In the genomic region with DNA sequence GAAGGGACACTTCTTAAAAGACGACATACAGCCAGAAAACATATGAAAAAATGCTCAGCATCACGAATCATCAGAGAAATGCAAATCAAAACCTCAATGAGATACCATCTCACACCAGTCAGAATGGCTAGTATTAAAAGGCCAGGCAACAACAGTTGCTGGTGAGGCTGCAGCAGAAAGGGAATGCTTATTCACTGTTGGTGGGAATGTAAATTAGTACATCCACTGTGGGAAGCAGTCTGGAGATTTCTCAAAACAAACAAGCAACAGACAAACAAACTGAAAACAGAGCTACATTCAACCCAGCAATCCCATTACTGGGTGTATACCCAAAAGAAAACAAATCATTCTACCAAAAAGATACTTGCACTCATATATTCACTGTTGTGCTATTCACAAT, we compare ENCODE assay signal across 18 cellular contexts.
"Had no signal": no experiment of that assay in that cellular context is flagged by ENCODE, and none has a peak within 500 bp of the region (broad histone marks: within the 10 kb centered on the region; RNA-seq: fewer than 3 reads in every experiment).

No MANE protein-coding gene starts in this region.

- H3K36me3 ChIP-seq: colonic mucosa, gastrocnemius medialis, heart right ventricle, pancreas, suprapubic skin, thyroid gland had no signal

- ATAC-seq: gastrocnemius medialis; heart right ventricle; left lobe of liver; natural killer cell; pancreas; right cardiac atrium; stimulated activated effector memory CD8-positive, alpha-beta T cell treated with anti-CD3 and anti-CD28 coated beads, Interleukin-12 subunit alpha, Interleukin-12 subunit beta, amount 100 ng/mL, for 72 hours; stimulated activated naive CD8-positive, alpha-beta T cell treated with anti-CD3 and anti-CD28 coated beads, Interleukin-15, Interleukin-2, amounts not matched to agents 100 U/mL and 50 U/mL, for 24 hours had no signal

- H3K9me3 ChIP-seq: colonic mucosa, gastrocnemius medialis, pancreas, suprapubic skin, thyroid gland had no signal

- H3K4me2 ChIP-seq: smooth muscle cell had no signal

- DNase-seq: colonic mucosa; dermis blood vessel endothelial cell; gastrocnemius medialis; heart right ventricle; hypothalamus; islet precursor cell; mammary epithelial cell; natural killer cell; pancreas; right cardiac atrium; stimulated activated CD4-positive, alpha-beta T cell treated with anti-CD3 and anti-CD28 coated beads, Interleukin-4, amount 100 ng/mL, for 1 hour; stimulated activated CD8-positive, alpha-beta memory T cell treated with anti-CD3 and anti-CD28 coated beads, Interleukin-4, amount 100 ng/mL, for 48 hours; stimulated activated naive CD8-positive, alpha-beta T cell treated with anti-CD3 and anti-CD28 coated beads, Interleukin-15, Interleukin-2, amounts not matched to agents 100 U/mL and 50 U/mL, for 24 hours; thyroid gland had no signal

- H3K4me3 ChIP-seq: colonic mucosa, gastrocnemius medialis, heart right ventricle, pancreas, smooth muscle cell, suprapubic skin, thyroid gland had no signal

- H3K27ac ChIP-seq: colonic mucosa, gastrocnemius medialis, heart right ventricle, pancreas, suprapubic skin, thyroid gland had no signal

- H3K4me1 ChIP-seq: colonic mucosa, gastrocnemius medialis, heart right ventricle, pancreas, suprapubic skin, thyroid gland had no signal

- H3K27me3 ChIP-seq: colonic mucosa, gastrocnemius medialis, heart right ventricle, pancreas, suprapubic skin, thyroid gland had no signal
